ENCODE assay signal across 1 cellular context in the genomic region with DNA sequence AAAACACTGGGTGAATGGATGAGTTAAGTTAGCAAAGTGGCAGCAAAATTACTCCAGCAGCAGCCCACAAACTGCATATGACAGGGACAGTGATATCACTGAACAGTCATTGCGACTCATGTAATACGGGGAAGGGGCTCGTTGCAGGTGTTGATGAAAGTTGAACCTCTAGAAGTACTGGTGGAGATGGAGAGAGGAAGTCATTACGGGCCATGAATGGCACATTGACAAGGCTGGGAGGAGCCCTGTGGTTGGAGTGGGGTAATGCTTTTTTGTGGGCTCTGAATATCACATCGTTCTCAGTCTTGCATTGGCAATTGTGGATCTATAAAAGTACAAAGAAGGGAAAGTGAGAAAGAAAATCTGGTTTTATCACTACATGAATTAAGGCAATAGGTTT.
TF ChIP-seq lines count a peak whose summit lies in the region.

No MANE protein-coding gene starts in this region.

TF ChIP-seq in GM23338, 12 proteins besides CTCF, POLR2A, EP300 and RAD21 (continued from another document):
- TF ChIP-seq, protein P1, sequence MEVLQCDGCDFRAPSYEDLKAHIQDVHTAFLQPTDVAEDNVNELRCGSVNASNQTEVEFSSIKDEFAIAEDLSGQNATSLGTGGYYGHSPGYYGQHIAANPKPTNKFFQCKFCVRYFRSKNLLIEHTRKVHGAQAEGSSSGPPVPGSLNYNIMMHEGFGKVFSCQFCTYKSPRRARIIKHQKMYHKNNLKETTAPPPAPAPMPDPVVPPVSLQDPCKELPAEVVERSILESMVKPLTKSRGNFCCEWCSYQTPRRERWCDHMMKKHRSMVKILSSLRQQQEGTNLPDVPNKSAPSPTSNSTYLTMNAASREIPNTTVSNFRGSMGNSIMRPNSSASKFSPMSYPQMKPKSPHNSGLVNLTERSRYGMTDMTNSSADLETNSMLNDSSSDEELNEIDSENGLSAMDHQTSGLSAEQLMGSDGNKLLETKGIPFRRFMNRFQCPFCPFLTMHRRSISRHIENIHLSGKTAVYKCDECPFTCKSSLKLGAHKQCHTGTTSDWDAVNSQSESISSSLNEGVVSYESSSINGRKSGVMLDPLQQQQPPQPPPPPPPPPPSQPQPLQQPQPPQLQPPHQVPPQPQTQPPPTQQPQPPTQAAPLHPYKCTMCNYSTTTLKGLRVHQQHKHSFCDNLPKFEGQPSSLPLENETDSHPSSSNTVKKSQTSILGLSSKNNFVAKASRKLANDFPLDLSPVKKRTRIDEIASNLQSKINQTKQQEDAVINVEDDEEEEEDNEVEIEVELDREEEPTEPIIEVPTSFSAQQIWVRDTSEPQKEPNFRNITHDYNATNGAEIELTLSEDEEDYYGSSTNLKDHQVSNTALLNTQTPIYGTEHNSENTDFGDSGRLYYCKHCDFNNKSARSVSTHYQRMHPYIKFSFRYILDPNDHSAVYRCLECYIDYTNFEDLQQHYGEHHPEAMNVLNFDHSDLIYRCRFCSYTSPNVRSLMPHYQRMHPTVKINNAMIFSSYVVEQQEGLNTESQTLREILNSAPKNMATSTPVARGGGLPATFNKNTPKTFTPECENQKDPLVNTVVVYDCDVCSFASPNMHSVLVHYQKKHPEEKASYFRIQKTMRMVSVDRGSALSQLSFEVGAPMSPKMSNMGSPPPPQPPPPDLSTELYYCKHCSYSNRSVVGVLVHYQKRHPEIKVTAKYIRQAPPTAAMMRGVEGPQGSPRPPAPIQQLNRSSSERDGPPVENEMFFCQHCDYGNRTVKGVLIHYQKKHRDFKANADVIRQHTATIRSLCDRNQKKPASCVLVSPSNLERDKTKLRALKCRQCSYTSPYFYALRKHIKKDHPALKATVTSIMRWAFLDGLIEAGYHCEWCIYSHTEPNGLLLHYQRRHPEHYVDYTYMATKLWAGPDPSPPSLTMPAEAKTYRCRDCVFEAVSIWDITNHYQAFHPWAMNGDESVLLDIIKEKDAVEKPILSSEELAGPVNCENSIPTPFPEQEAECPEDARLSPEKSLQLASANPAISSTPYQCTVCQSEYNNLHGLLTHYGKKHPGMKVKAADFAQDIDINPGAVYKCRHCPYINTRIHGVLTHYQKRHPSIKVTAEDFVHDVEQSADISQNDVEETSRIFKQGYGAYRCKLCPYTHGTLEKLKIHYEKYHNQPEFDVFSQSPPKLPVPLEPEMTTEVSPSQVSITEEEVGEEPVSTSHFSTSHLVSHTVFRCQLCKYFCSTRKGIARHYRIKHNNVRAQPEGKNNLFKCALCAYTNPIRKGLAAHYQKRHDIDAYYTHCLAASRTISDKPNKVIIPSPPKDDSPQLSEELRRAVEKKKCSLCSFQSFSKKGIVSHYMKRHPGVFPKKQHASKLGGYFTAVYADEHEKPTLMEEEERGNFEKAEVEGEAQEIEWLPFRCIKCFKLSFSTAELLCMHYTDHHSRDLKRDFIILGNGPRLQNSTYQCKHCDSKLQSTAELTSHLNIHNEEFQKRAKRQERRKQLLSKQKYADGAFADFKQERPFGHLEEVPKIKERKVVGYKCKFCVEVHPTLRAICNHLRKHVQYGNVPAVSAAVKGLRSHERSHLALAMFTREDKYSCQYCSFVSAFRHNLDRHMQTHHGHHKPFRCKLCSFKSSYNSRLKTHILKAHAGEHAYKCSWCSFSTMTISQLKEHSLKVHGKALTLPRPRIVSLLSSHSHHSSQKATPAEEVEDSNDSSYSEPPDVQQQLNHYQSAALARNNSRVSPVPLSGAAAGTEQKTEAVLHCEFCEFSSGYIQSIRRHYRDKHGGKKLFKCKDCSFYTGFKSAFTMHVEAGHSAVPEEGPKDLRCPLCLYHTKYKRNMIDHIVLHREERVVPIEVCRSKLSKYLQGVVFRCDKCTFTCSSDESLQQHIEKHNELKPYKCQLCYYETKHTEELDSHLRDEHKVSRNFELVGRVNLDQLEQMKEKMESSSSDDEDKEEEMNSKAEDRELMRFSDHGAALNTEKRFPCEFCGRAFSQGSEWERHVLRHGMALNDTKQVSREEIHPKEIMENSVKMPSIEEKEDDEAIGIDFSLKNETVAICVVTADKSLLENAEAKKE (CRISPR knock-in tag; IDR thresholded peaks at IDR 0.05) = no peak
- TF ChIP-seq EZH2 (IDR thresholded peaks at IDR 0.05; ENCODE audit: low read depth, unreplicated experiment) = no peak
- TF ChIP-seq ZNF331 (CRISPR knock-in tag; IDR thresholded peaks at IDR 0.05; ENCODE audit: low read depth) = no peak
- no peak for TF ChIP-seq JUNB (IDR thresholded peaks at IDR 0.05; ENCODE audit: unreplicated experiment)
- TF ChIP-seq, protein P2, sequence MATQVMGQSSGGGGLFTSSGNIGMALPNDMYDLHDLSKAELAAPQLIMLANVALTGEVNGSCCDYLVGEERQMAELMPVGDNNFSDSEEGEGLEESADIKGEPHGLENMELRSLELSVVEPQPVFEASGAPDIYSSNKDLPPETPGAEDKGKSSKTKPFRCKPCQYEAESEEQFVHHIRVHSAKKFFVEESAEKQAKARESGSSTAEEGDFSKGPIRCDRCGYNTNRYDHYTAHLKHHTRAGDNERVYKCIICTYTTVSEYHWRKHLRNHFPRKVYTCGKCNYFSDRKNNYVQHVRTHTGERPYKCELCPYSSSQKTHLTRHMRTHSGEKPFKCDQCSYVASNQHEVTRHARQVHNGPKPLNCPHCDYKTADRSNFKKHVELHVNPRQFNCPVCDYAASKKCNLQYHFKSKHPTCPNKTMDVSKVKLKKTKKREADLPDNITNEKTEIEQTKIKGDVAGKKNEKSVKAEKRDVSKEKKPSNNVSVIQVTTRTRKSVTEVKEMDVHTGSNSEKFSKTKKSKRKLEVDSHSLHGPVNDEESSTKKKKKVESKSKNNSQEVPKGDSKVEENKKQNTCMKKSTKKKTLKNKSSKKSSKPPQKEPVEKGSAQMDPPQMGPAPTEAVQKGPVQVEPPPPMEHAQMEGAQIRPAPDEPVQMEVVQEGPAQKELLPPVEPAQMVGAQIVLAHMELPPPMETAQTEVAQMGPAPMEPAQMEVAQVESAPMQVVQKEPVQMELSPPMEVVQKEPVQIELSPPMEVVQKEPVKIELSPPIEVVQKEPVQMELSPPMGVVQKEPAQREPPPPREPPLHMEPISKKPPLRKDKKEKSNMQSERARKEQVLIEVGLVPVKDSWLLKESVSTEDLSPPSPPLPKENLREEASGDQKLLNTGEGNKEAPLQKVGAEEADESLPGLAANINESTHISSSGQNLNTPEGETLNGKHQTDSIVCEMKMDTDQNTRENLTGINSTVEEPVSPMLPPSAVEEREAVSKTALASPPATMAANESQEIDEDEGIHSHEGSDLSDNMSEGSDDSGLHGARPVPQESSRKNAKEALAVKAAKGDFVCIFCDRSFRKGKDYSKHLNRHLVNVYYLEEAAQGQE (IDR thresholded peaks at IDR 0.05; ENCODE audit: unreplicated experiment) = no peak
- no peak for TF ChIP-seq STAT1 (IDR thresholded peaks at IDR 0.05; ENCODE audit: unreplicated experiment)
- no peak for TF ChIP-seq POLR2AphosphoS5 (IDR thresholded peaks at IDR 0.05; ENCODE audit: low read depth)
- TF ChIP-seq ETS1 (IDR thresholded peaks at IDR 0.05) = no peak
- TF ChIP-seq EZH2phosphoT487 (IDR thresholded peaks at IDR 0.05; ENCODE audit: unreplicated experiment) = no peak
- TF ChIP-seq ZNF114 (CRISPR knock-in tag; IDR thresholded peaks at IDR 0.05) = no peak
